In the genomic region with DNA sequence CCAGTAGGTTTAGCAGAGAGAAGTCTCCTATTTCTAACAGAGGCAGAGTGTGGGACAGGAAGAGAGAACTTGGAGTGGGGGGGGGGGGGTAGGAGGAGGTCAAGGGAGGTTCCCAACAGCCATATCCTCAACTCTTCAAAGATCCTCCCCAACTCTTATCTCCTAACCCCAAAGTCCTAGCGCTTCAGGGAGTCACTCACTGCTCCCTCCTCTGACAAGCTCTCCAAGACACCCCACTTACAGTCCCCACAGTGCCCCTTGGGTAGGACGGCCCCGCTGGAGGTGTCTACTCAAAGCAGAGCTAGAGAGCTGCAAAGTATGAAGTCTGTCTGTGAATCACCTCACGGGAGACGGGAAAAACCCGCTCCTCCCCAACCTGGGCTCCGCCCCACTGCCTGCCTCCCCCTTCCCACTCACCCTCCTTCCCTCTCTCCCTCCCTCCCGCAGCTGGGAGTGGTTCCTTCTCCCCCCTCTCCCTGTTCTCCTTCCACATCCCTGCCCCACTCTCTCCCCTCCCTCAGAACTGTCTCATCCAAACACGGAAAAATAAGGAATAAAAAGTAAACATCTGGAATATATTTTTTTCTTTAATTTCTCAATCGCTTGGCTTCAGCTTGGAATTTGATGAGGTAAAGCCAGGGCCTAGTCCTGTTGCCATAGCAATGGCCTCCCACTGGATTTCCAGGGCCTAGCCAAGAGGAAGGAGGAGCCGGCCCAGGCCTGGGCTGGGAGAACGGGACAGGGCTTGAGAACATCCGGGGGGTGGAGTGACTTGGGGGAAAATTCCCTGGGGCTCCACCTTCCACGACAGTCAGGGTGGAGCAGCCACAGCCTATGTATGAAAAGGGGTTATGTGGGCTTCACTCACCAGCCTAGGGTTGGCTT, we compare ENCODE assay signal across 8 cellular contexts. TPM values are rescaled to one million over a fixed set of nuclear protein-coding genes. Genes with fewer than 3 reads are reported as not detected.
A peak's percentile ranks its signal among the peaks of the same experiment; 100 is the strongest.
DNase-seq lines count a peak whose midpoint lies in the region; ATAC-seq, FAIRE-seq and TF ChIP-seq lines count a peak whose summit lies in the region.

No MANE protein-coding gene starts in this region.

- BruUV-seq in A673 (replicated peaks; lab: Mats Ljungman, UMichigan) = no TSS peak

- H3K27me3 ChIP-seq in A673 (replicated peaks; ENCODE audit: insufficient read depth, low read depth, low read length, poor library complexity) = no peaks in the 10 kb centered on the region
- H3K27me3 ChIP-seq in Peyer's patch = no peaks in the 10 kb centered on the region
- H3K27me3 ChIP-seq in left lung = no peaks in the 10 kb centered on the region
- no peaks in the 10 kb centered on the region for H3K27me3 ChIP-seq in stomach smooth muscle (ENCODE audit: control insufficient read depth in 1 of 2, insufficient read depth in 2 of 2, low read length in 2 of 2)

- ATAC-seq in left lung (peak; percentile 63), GM21526 (IDR thresholded peaks at IDR 0.05; ENCODE audit: low FRiP score, unreplicated experiment) (no peak)

- H3K4me1 ChIP-seq in A673 (ENCODE audit: insufficient read depth, low read length, poor library complexity, severe bottlenecking) (peaks cover 43% of the 10 kb centered on the region), Peyer's patch (peaks cover 0 to 76% (median 8%) of the 10 kb centered on the region in 4 donors), left lung (peaks cover 41 to 79% of the 10 kb centered on the region in 2 donors), stomach smooth muscle (ENCODE audit: control insufficient read depth, insufficient read depth, low read length) (peaks cover 65% of the 10 kb centered on the region)

- DNase-seq in A673 (ENCODE audit: low spot score) (peak; percentile 98), Peyer's patch (peak; percentile 33 to 89 (median 80)), dermis microvascular lymphatic vessel endothelial cell (ENCODE audit: low read depth in 2 of 2) (peak; percentile 77 to 88), left lung (peak; percentile 89 to 92)
- DNase-seq in stimulated activated naive CD4-positive, alpha-beta T cell treated with Interleukin-2 at 50 U/mL for 16 hours (lab: John Stamatoyannopoulos, UW) = no peak

- CTCF ChIA-PET in A673 (lab: Charles Lee) = no interaction called here

- H3K9ac ChIP-seq in stomach smooth muscle (ENCODE audit: low read length in 2 of 2) = peak overlapping the region; percentile 62 to 68

- intact Hi-C loops in A673 (cut with micrococcal nuclease; ENCODE audit: unreplicated experiment) (loop anchor here (10.0 kb wide), 1 partner anchor 1253 kb away; a partner anchor contains a TSS), left lung (cut with DNase I) (no loop called here)

- peak overlapping the region; percentile 85 for H3K27ac ChIP-seq in A673 (ENCODE audit: low read depth, low read length, poor library complexity, severe bottlenecking)
- H3K27ac ChIP-seq in Peyer's patch = peak overlapping the region; percentile 74 to 97 (median 91)
- peak overlapping the region; percentile 95 to 96 for H3K27ac ChIP-seq in left lung
- peak overlapping the region; percentile 85 for H3K27ac ChIP-seq in stomach smooth muscle (ENCODE audit: low read length)

- TF ChIP-seq CTCF in A673 (conservative IDR thresholded peaks at IDR 0.05; ENCODE audit: low read depth, low read length) = no peak
- TF ChIP-seq CTCF in Peyer's patch (IDR thresholded peaks at IDR 0.05) = no peak
- no peak for TF ChIP-seq CTCF in left lung (IDR thresholded peaks at IDR 0.05)

- H3K9me3 ChIP-seq in A673 (ENCODE audit: low read depth, low read length, poor library complexity, severe bottlenecking) = no peaks in the 10 kb centered on the region
- no peaks in the 10 kb centered on the region for H3K9me3 ChIP-seq in Peyer's patch
- no peaks in the 10 kb centered on the region for H3K9me3 ChIP-seq in left lung
- no peaks in the 10 kb centered on the region for H3K9me3 ChIP-seq in stomach smooth muscle (ENCODE audit: control insufficient read depth in 2 of 2, low read length in 2 of 2)

- H3K4me3 ChIP-seq in A673 (ENCODE audit: low read depth, low read length, poor library complexity, severe bottlenecking) (peak overlapping the region; percentile 74), Peyer's patch (peak overlapping the region in 2 of 4 donors; percentile 85 to 95), left lung (peak overlapping the region; percentile 24 to 70), stomach smooth muscle (ENCODE audit: low read length in 2 of 2) (peak overlapping the region; percentile 77 to 83)

- POLR2A ChIA-PET in A673 (lab: Charles Lee; ENCODE audit: low non-redundant PET) = interaction anchor here (0.9 kb wide), 1 partner anchor 11 kb away, joined by 3 read pairs; no protein-coding TSS in a partner anchor

- peak; percentile 95 for FAIRE-seq in G401.6 (lab: Jason Lieb, UNC)

- peak in 1 of 2 donors; percentile 67 for TF ChIP-seq POLR2A in Peyer's patch (IDR thresholded peaks at IDR 0.05)

- peaks cover 53% of the 10 kb centered on the region for H3K36me3 ChIP-seq in A673 (ENCODE audit: insufficient read depth, low read length, poor library complexity, severe bottlenecking)
- peaks cover 0 to 36% (median 0%) of the 10 kb centered on the region in 3 donors for H3K36me3 ChIP-seq in Peyer's patch
- peaks cover 0 to 42% of the 10 kb centered on the region in 2 donors for H3K36me3 ChIP-seq in left lung
- peaks cover 12 to 19% of the 10 kb centered on the region in 2 donors for H3K36me3 ChIP-seq in stomach smooth muscle (ENCODE audit: control insufficient read depth in 2 of 2, insufficient read depth in 2 of 2, low read length in 2 of 2)

RNA-seq across cellular contexts. Expression of a gene that starts 2.5 kb away (rescaled TPM):
- 80.4 and 88.8 TPM in 2 replicates for total RNA-seq in A673 (2021)
- total RNA-seq in Peyer's patch = 100 to 1,000 TPM in 3 of 4 donors, 10 to 100 TPM in 1; 91.8 to 156 (median 139) TPM
- total RNA-seq in dermis microvascular lymphatic vessel endothelial cell = 42.0 and 51.5 TPM in 2 replicates
- 100 to 1,000 TPM; 156 to 203 TPM for total RNA-seq in left lung

RNA-seq across cellular contexts. Expression of a gene that starts 13.5 kb away (rescaled TPM):
- total RNA-seq in A673 (2021) (393 and 399 TPM in 2 replicates), Peyer's patch (100 to 1,000 TPM in 1 of 4 donors, 10 to 100 TPM in 3; 39.9 to 106 (median 50.6) TPM), dermis microvascular lymphatic vessel endothelial cell (51.6 and 58.3 TPM in 2 replicates), left lung (10 to 100 TPM; 57.3 to 86.3 TPM)

RNA-seq across cellular contexts. Expression of a gene that starts 15.9 kb away (rescaled TPM):
- not detected in 2 replicates for total RNA-seq in A673 (2021)
- under 1 TPM in 1 of 4 donors, not detected in 3; 0.80 TPM for total RNA-seq in Peyer's patch
- total RNA-seq in dermis microvascular lymphatic vessel endothelial cell = not detected in 2 replicates
- total RNA-seq in left lung = not detected

RNA-seq across cellular contexts. Expression of a gene that starts 58.7 kb away (rescaled TPM):
- not detected in 2 replicates for total RNA-seq in A673 (2021)
- not detected for total RNA-seq in Peyer's patch
- not detected in 2 replicates for total RNA-seq in dermis microvascular lymphatic vessel endothelial cell
- total RNA-seq in left lung = not detected
